ENCODE assay signal across 9 cellular contexts in genomic region chr20:22371843-22372242, GRCh38.
A peak's percentile ranks its signal among the peaks of the same experiment; 100 is the strongest.
DNase-seq lines count a peak whose midpoint lies in the region; ATAC-seq and TF ChIP-seq lines count a peak whose summit lies in the region.
"Had no signal": no experiment of that assay in that cellular context is flagged by ENCODE, and none has a peak within 500 bp of the region (broad histone marks: within the 10 kb centered on the region; RNA-seq: fewer than 3 reads in every experiment).

No MANE protein-coding gene starts in this region.

- H3K4me1 ChIP-seq in psoas muscle = peaks cover 28% of the 10 kb centered on the region
- H3K4me1 ChIP-seq in effector memory CD4-positive, alpha-beta T cell (ENCODE audit: control insufficient read depth, insufficient read depth, low read length, poor library complexity, severe bottlenecking) = no peaks in the 10 kb centered on the region

- H3K9me3 ChIP-seq in psoas muscle = no peaks in the 10 kb centered on the region
- no peaks in the 10 kb centered on the region for H3K9me3 ChIP-seq in effector memory CD4-positive, alpha-beta T cell (ENCODE audit: control insufficient read depth, low read length)

- no peak for TF ChIP-seq CTCF in psoas muscle (IDR thresholded peaks at IDR 0.05)

- TF ChIP-seq POLR2A in erythroblast (IDR thresholded peaks at IDR 0.05; ENCODE audit: low read length) = no peak

- 20 to 21% (median 20%) methylated on average over 5 of the region's 5 CpGs for WGBS in psoas muscle, 3 donors

- H3K4me3 ChIP-seq in psoas muscle = no peak overlapping the region
- H3K4me3 ChIP-seq in effector memory CD4-positive, alpha-beta T cell (ENCODE audit: insufficient read depth, low read depth, low read length, poor library complexity, severe bottlenecking) = no peak overlapping the region

- peak; percentile 72 for DNase-seq in NCI-H2029 treated with DMSO at 0.1 percent for 48 hours (lab: John Stamatoyannopoulos, UW)
- DNase-seq in medulla oblongata (ENCODE audit: extremely low spot score) = peak; percentile 62
- DNase-seq in erythroblast (lab: John Stamatoyannopoulos, UW) = no peak
- DNase-seq in psoas muscle = no peak
- DNase-seq in effector memory CD4-positive, alpha-beta T cell = no peak
- DNase-seq: activated effector memory CD4-positive, alpha-beta T cell treated with anti-CD3 and anti-CD28 coated beads, Interleukin-2, amount 50 U/mL, for 16 hours had no signal

- H3K27ac ChIP-seq in psoas muscle = no peak overlapping the region
- no peak overlapping the region for H3K27ac ChIP-seq in effector memory CD4-positive, alpha-beta T cell (ENCODE audit: insufficient read depth, low read length, poor library complexity, severe bottlenecking)

- ATAC-seq in GM19035 (IDR thresholded peaks at IDR 0.05; ENCODE audit: unreplicated experiment) = peak; percentile 93
- peak; percentile 90 for ATAC-seq in HG02870 (IDR thresholded peaks at IDR 0.05; ENCODE audit: unreplicated experiment)
- ATAC-seq in GM21737 (IDR thresholded peaks at IDR 0.05; ENCODE audit: unreplicated experiment) = no peak
- no peak for ATAC-seq in psoas muscle

- no peaks in the 10 kb centered on the region for H3K27me3 ChIP-seq in psoas muscle (ENCODE audit: insufficient read depth in 3 of 3, low read length in 2 of 3)
- H3K27me3 ChIP-seq in effector memory CD4-positive, alpha-beta T cell (replicated peaks; ENCODE audit: control insufficient read depth, insufficient read depth, low read length, poor library complexity, severe bottlenecking) = no peaks in the 10 kb centered on the region

- no peaks in the 10 kb centered on the region for H3K36me3 ChIP-seq in psoas muscle (ENCODE audit: insufficient read depth in 1 of 2, low read depth in 1 of 2)
- H3K36me3 ChIP-seq in effector memory CD4-positive, alpha-beta T cell (ENCODE audit: control insufficient read depth, insufficient read depth, low read length) = no peaks in the 10 kb centered on the region

- intact Hi-C loops in psoas muscle (cut with DNase I) = no loop called here

Comparison
In these comparisons a context has a peak if more than half of its experiments do, and no peak if none do; other contexts are left out.
1. ATAC-seq: peak in GM19035 (single experiment) and HG02870 (single experiment); none in GM21737 (single experiment) and psoas muscle (0 of 4).
2. DNase-seq: peak in NCI-H2029 treated with DMSO at 0.1 percent for 48 hours (single experiment) and medulla oblongata (single experiment); none in erythroblast (0 of 2), psoas muscle (0 of 2) and effector memory CD4-positive, alpha-beta T cell (0 of 3).